ENCODE assay signal across 1 cellular context in the genomic region with DNA sequence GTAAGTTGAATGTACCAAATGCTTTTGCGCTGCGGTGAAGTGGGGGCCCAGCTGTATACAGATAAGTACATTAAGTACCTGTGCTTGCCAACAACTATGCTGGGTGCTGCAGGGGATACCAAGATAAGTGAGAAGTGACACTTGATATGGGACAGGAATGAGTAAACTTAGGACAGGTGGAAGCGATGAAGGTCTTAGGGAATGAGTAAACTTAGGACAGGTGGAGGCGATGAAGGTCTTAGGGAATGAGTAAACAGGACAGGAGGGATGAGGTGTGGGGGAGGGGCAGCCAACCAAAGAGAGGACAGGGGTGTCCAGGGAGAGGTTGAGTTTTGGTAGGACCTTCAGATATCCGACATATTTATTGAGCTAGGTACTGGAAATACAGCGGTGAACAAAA.
TF ChIP-seq lines count a peak whose summit lies in the region.

No MANE protein-coding gene starts in this region.

TF ChIP-seq in endothelial cell of umbilical vein, 7 proteins besides CTCF, POLR2A, EP300 and RAD21:
- TF ChIP-seq, protein P1, sequence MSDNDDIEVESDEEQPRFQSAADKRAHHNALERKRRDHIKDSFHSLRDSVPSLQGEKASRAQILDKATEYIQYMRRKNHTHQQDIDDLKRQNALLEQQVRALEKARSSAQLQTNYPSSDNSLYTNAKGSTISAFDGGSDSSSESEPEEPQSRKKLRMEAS (IDR thresholded peaks at IDR 0.05; ENCODE audit: insufficient read depth, insufficient read length), result no peak
- TF ChIP-seq MYC (IDR thresholded peaks at IDR 0.05; ENCODE audit: low read depth, low read length) (no peak), GATA2 (IDR thresholded peaks at IDR 0.05; ENCODE audit: insufficient read depth, insufficient read length, low read depth, low read length) (no peak), EZH2 (IDR thresholded peaks at IDR 0.05; ENCODE audit: borderline replicate concordance, low read depth, low read length, severe bottlenecking) (no peak), POLR2AphosphoS5 (IDR thresholded peaks at IDR 0.05; ENCODE audit: insufficient read depth, low read depth, low read length) (no peak), JUN (IDR thresholded peaks at IDR 0.05; ENCODE audit: borderline replicate concordance, insufficient read depth, insufficient read length, low read depth) (no peak), FOS (IDR thresholded peaks at IDR 0.05; ENCODE audit: borderline replicate concordance, insufficient read depth, low read length) (no peak)
